8 cellular contexts compared by ENCODE assay signal in the genomic region with DNA sequence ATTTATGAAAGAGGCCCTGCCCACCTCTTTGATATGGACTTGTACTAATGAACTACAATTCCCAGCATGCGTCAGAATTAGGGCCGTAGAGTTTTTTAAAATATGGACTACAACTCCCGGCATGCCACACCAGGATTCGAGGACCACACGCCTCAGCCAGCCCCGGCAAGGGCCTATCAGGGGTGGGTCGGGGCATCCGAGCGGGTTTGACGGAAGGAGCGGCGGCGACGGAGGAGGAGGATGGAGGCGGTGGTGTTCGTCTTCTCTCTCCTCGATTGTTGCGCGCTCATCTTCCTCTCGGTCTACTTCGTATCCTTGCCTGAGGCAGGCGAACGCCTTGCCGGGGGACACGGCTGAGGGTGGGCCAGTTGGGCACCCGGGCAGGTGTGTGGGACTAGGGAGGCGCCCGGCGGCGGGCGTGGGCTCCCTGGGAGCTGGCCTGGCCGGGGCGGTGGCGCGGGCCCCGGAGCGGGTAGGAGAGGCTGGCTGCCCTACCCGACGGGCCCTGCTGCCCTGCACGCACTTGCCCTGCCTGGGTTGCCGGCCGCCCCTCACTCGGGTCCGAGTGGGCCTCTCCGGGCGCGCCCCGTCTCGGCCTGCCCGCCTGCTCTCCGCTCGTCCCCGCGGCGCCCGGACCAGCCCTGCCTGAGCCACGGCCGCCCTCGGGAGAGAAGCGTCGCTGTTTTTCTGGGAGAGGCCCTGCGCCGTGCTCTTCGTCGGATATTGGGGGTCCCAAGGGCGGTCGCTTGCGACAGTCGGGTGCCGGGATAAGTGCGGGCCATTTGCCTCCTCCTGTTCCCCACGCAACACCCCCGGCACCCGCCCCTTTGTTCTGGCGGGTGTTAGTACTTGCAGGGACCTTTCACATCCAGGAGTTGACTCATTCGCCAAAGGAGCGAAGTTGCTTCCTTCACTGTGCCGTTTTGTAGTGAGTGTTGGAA. TPM values are rescaled to one million over a fixed set of nuclear protein-coding genes. Genes with fewer than 3 reads are reported as not detected.
DNase-seq lines count a peak whose midpoint lies in the region; ATAC-seq and TF ChIP-seq lines count a peak whose summit lies in the region.

TSS of gene CNIH4 (plus strand) at position 195 of the 941 bp plus-strand sequence. CDS start at position 241, 46 bp downstream.

- TF ChIP-seq POLR2A in spleen (IDR thresholded peaks at IDR 0.05), result peak; percentile 51 to 82 (median 75)

- ATAC-seq in GM18909 (IDR thresholded peaks at IDR 0.05; ENCODE audit: poor library complexity, unreplicated experiment), result peak; percentile 98
- ATAC-seq in HG03175 (IDR thresholded peaks at IDR 0.05; ENCODE audit: unreplicated experiment), result peak; percentile 99
- ATAC-seq in activated B cell treated with CpG ODN at 0.5 μM for 24 hours (ENCODE audit: low read depth), result peak; percentile 99

- peaks cover 6% of the 10 kb centered on the region for H3K36me3 Mint-ChIP-seq in activated B cell treated with CpG ODN at 0.5 μM for 24 hours (ENCODE audit: low read depth)

- POLR2A ChIA-PET in AG04450 (lab: Yijun Ruan, JAX) (no interaction called here), activated B cell treated with CpG ODN at 0.5 μM for 24 hours (lab: Charles Lee) (interaction anchor here (0.6 to 1.5 kb wide), 2 partner anchors 27 to 78 kb away, joined by 3 to 4 read pairs; partner anchors contain the start of genes NVL and WDR26)

- peaks cover 6% of the 10 kb centered on the region; the same call in 1 of the 2 replicates for H3K9me3 ChIP-seq in AG04450 (ENCODE audit: control insufficient read depth, insufficient read depth, low read length)
- no peaks in the 10 kb centered on the region for H3K9me3 ChIP-seq in spleen

- peaks cover 0 to 18% (median 0%) of the 10 kb centered on the region in 6 donors for H3K36me3 ChIP-seq in spleen

- H3K4me1 Mint-ChIP-seq in activated B cell treated with CpG ODN at 0.5 μM for 24 hours, result peaks cover 24% of the 10 kb centered on the region

- peak within 1 kb of the TSS; percentile 84 for H3K4me3 ChIP-seq in AG04450 (ENCODE audit: low read depth, low read length)
- peak within 1 kb of the TSS; percentile 84 to 98 (median 92) for H3K4me3 ChIP-seq in spleen

- H3K4me3 Mint-ChIP-seq in activated B cell treated with CpG ODN at 0.5 μM for 24 hours, result peak within 1 kb of the TSS; percentile 91

- no peaks in the 10 kb centered on the region for H3K9me3 Mint-ChIP-seq in activated B cell treated with CpG ODN at 0.5 μM for 24 hours

- H3K27ac ChIP-seq in AG04450 (ENCODE audit: low read depth, low read length), result peak within 1 kb of the TSS; percentile 11
- peak within 1 kb of the TSS; percentile 38 for H3K27ac ChIP-seq in caudate nucleus (ENCODE audit: low read depth, low read length)
- peak within 1 kb of the TSS; percentile 70 to 96 (median 92) for H3K27ac ChIP-seq in spleen

- intact Hi-C loops in activated B cell treated with CpG ODN at 0.5 μM for 24 hours (cut with micrococcal nuclease) (loop anchor here (1.0 to 2.0 kb wide), 6 partner anchors 27 to 364 kb away; partner anchors contain the start of genes DEGS1, FBXO28, NVL and WDR26), spleen (cut with DNase I; ENCODE audit: low total_unique reads) (no loop called here)

- CTCF ChIA-PET in AG04450 (lab: Charles Lee) (interaction anchor here (1.0 to 2.4 kb wide), 2 partner anchors 27 to 100 kb away, joined by 6 to 8 read pairs; no protein-coding TSS in a partner anchor), activated B cell treated with CpG ODN at 0.5 μM for 24 hours (lab: Charles Lee) (no interaction called here)

- WGBS in spleen, 5 donors, result 0 to 2% (median 0%) methylated on average over 35 to 78 of the region's 78 CpGs

- H3K27me3 ChIP-seq in AG04450 (ENCODE audit: control insufficient read depth, insufficient read depth, low read length) (no peaks in the 10 kb centered on the region), spleen (replicated peaks in 1 of 7) (no peaks in the 10 kb centered on the region)

- H3K27ac Mint-ChIP-seq in activated B cell treated with CpG ODN at 0.5 μM for 24 hours, result peak within 1 kb of the TSS; percentile 81

- TF ChIP-seq CTCF in AG04450 (IDR thresholded peaks at IDR 0.05; ENCODE audit: low read depth, low read length) (no peak), activated B cell treated with CpG ODN at 0.5 μM for 24 hours (IDR thresholded peaks at IDR 0.05) (no peak), spleen (IDR thresholded peaks at IDR 0.05 in 8 of 11, conservative IDR thresholded peaks at IDR 0.05 in 3 of 11) (no peak)

- DNase-seq in AG04450 (ENCODE audit: low read depth, low spot score) (peak; percentile 85), NCI-H226 (peak; percentile 79), activated B cell treated with CpG ODN at 0.5 μM for 24 hours (peak; percentile 76), caudate nucleus (lab: John Stamatoyannopoulos, UW) (peak; percentile 33 to 97 (median 88)), inferior parietal cortex (ENCODE audit: extremely low spot score) (peak; percentile 98), spleen (peak; percentile 98)

- no peaks in the 10 kb centered on the region for H3K27me3 Mint-ChIP-seq in activated B cell treated with CpG ODN at 0.5 μM for 24 hours

- H3K4me1 ChIP-seq in spleen, result peaks cover 10 to 54% (median 29%) of the 10 kb centered on the region in 6 donors

RNA-seq across cellular contexts. Expression of gene CNIH4, which starts in this region (rescaled TPM):
- 39.8 and 53.7 TPM in 2 replicates for polyA plus RNA-seq in AG04450 (2011; rRNA removed)
- polyA minus RNA-seq in AG04450 (2011; rRNA and poly(A)+ RNA removed), result 25.1 and 35.6 TPM in 2 replicates
- total RNA-seq in activated B cell treated with CpG ODN at 0.5 μM for 24 hours, result 16.2 and 21.0 TPM in 2 replicates
- total RNA-seq in spleen, result 10 to 100 TPM; 23.9 to 47.1 (median 32.8) TPM
- 10 to 100 TPM; 19.3 to 31.9 (median 23.1) TPM for polyA plus RNA-seq in spleen

Comparison
In these comparisons a context has a peak if more than half of its experiments do, and no peak if none do; other contexts are left out.
1. Peak in every context shown above with its lines: DNase-seq, ATAC-seq, H3K4me3 ChIP-seq and H3K27ac ChIP-seq.
2. H3K27ac ChIP-seq: peak in every context shown above with its lines; median percentile 92 in spleen; 38 in caudate nucleus; 11 in AG04450.